ENCODE assay signal across 15 cellular contexts in the genomic region with DNA sequence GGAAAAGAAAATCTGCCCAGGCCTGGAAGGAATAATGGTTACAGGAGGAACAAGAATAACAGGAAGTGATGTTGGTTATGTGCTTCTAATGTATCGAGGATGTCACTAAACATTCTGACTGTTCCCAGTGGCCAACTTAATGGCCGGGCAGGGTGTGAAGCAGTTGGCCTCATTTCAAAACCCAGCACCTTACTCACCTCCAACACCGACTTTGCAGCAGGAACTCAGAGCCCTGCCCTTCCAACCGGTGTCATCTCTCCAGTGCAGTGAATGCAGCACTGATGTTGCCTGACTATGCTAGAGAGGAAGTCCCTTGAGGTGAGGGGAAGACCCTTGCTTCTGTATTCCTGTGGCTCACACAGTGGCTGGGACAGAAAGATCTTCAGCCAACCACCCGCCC.
"Had no signal": no experiment of that assay in that cellular context is flagged by ENCODE, and none has a peak within 500 bp of the region (broad histone marks: within the 10 kb centered on the region; RNA-seq: fewer than 3 reads in every experiment).

No MANE protein-coding gene starts in this region.

- H3K27me3 ChIP-seq: colonic mucosa, ovary, suprapubic skin, thyroid gland, upper lobe of left lung, uterus had no signal

- DNase-seq: colonic mucosa; dermis blood vessel endothelial cell; effector CD4-positive, alpha-beta T cell; heart left ventricle; hippocampal formation; natural killer cell; ovary; right cardiac atrium; small intestine; stimulated activated CD4-positive, alpha-beta T cell treated with anti-CD3 and anti-CD28 coated beads, Interleukin-12 subunit alpha, Interleukin-12 subunit beta, amount 100 ng/mL, for 4 hours; stimulated activated naive CD8-positive, alpha-beta T cell treated with anti-CD3 and anti-CD28 coated beads, Interleukin-15, Interleukin-2, amounts not matched to agents 100 U/mL and 50 U/mL, for 24 hours; thyroid gland; upper lobe of left lung; uterus had no signal

- H3K27ac ChIP-seq: colonic mucosa, heart left ventricle, ovary, suprapubic skin, thyroid gland, upper lobe of left lung, uterus had no signal

- H3K4me3 ChIP-seq: colonic mucosa, heart left ventricle, ovary, suprapubic skin, thyroid gland, upper lobe of left lung, uterus had no signal

- ATAC-seq: heart left ventricle; natural killer cell; right cardiac atrium; stimulated activated naive CD8-positive, alpha-beta T cell treated with anti-CD3 and anti-CD28 coated beads, Interleukin-15, Interleukin-2, amounts not matched to agents 100 U/mL and 50 U/mL, for 24 hours had no signal
